In the genomic region with DNA sequence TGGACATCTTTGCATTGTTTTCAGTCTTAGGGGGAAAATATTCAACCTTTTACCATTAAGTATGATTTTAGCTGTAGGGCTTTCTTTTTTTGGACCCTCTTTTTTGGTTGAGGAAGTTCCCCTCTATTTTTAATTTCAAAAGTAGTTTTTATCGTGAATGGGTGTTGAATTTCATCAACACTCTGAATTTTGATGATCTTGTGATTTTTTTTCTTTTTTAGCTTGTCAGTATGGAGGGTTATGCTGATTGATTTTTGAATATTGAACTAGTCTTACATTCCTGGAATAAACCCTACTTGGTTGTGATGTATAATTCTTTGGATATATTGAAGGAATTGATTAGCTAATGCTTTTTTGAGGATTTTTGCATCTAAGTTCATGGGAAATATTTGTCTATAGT, we compare ENCODE assay signal across 22 cellular contexts. TPM values are rescaled to one million over a fixed set of nuclear protein-coding genes. Genes with fewer than 3 reads are reported as not detected.
DNase-seq lines count a peak whose midpoint lies in the region; ATAC-seq and TF ChIP-seq lines count a peak whose summit lies in the region.
"Had no signal": no experiment of that assay in that cellular context is flagged by ENCODE, and none has a peak within 500 bp of the region (broad histone marks: within the 10 kb centered on the region; RNA-seq: fewer than 3 reads in every experiment).

No MANE protein-coding gene starts in this region.

- WGBS in sigmoid colon, 2 donors, result 62 to 80% methylated on average over 1 of the region's 1 CpG

- H3K9me3 ChIP-seq in BLaER1 (no peaks in the 10 kb centered on the region), sigmoid colon (no peaks in the 10 kb centered on the region)
- H3K9me3 ChIP-seq: thoracic aorta had no signal

- H3K27ac Mint-ChIP-seq in activated T-helper 17 cell treated with anti-CD3 and anti-CD28 coated beads, Interleukin-2, amount 50 U/mL, for 72 hours, result no peak overlapping the region
- peak overlapping the region in 3 of 10 donors; percentile 16 to 98 (median 51) for H3K27ac Mint-ChIP-seq in naive thymus-derived CD8-positive, alpha-beta T cell
- H3K27ac Mint-ChIP-seq: H9, neural progenitor cell had no signal

- peaks cover 78% of the 10 kb centered on the region for H3K27me3 ChIP-seq in BLaER1
- no peaks in the 10 kb centered on the region for H3K27me3 ChIP-seq in sigmoid colon
- H3K27me3 ChIP-seq: cardiac muscle cell, foreskin keratinocyte, neural progenitor cell had no signal

- TF ChIP-seq POLR2A in sigmoid colon (IDR thresholded peaks at IDR 0.05), result no peak

- TF ChIP-seq CTCF in GM12865 (IDR thresholded peaks at IDR 0.05; ENCODE audit: insufficient read depth, low read depth, low read length, missing control alignments) (no peak), sigmoid colon (IDR thresholded peaks at IDR 0.05) (no peak)

- H3K27me3 Mint-ChIP-seq in activated T-helper 17 cell treated with anti-CD3 and anti-CD28 coated beads, Interleukin-2, amount 50 U/mL, for 72 hours, result no peaks in the 10 kb centered on the region
- H3K27me3 Mint-ChIP-seq in naive thymus-derived CD8-positive, alpha-beta T cell, result no peaks in the 10 kb centered on the region
- H3K27me3 Mint-ChIP-seq: activated B cell treated with CpG ODN at 0.5 μM for 24 hours, memory B cell had no signal

- no peaks in the 10 kb centered on the region for H3K36me3 ChIP-seq in BLaER1
- no peaks in the 10 kb centered on the region for H3K36me3 ChIP-seq in sigmoid colon
- H3K36me3 ChIP-seq: cardiac muscle cell, neural progenitor cell, thoracic aorta had no signal

- peak overlapping the region; percentile 99 for H3K4me3 Mint-ChIP-seq in activated T-helper 17 cell treated with anti-CD3 and anti-CD28 coated beads, Interleukin-2, amount 50 U/mL, for 72 hours
- peak overlapping the region in 6 of 10 donors; percentile 14 to 97 (median 35) for H3K4me3 Mint-ChIP-seq in naive thymus-derived CD8-positive, alpha-beta T cell

- no peak overlapping the region for H3K9ac ChIP-seq in BLaER1
- H3K9ac ChIP-seq: neural progenitor cell had no signal

- intact Hi-C loops in sigmoid colon (cut with DNase I), result loop anchor here (5.0 kb wide), 3 partner anchors 181 to 296 kb away; a partner anchor contains a TSS

- H3K27ac ChIP-seq in BLaER1 (no peak overlapping the region), sigmoid colon (no peak overlapping the region)
- H3K27ac ChIP-seq: cardiac muscle cell, epithelial cell of prostate, foreskin keratinocyte, neural progenitor cell, thoracic aorta had no signal

- peak overlapping the region; percentile 76 for H3K4me2 ChIP-seq in BLaER1

- H3K4me3 ChIP-seq in BLaER1 (no peak overlapping the region), GM12865 (ENCODE audit: low read depth, low read length) (peak overlapping the region; percentile 83; the same call in 1 of the 2 replicates), sigmoid colon (no peak overlapping the region)
- H3K4me3 ChIP-seq: cardiac muscle cell had no signal

- no peak for TF ChIP-seq EP300 in sigmoid colon (IDR thresholded peaks at IDR 0.05)

- DNase-seq in GM12865 (ENCODE audit: low read depth), result no peak
- no peak for DNase-seq in naive thymus-derived CD8-positive, alpha-beta T cell
- DNase-seq in sigmoid colon, result no peak
- DNase-seq in Kasumi-1 (lab: John Stamatoyannopoulos, UW), result no peak
- no peak for DNase-seq in midbrain (lab: John Stamatoyannopoulos, UW)
- DNase-seq: activated B cell treated with CpG ODN at 0.5 μM for 24 hours; foreskin keratinocyte; H9; NCI-H1436 treated with DMSO at 0.1 percent for 48 hours; NCI-H2171 treated with DMSO at 0.1 percent for 48 hours; NCI-H526 treated with DMSO at 0.1 percent for 48 hours; OCI-M1; SIG-M5; stimulated activated CD4-positive, alpha-beta T cell treated with anti-CD3 and anti-CD28 coated beads, Interleukin-12 subunit alpha, Interleukin-12 subunit beta, amount 100 ng/mL, for 4 hours had no signal

- H3K4me1 Mint-ChIP-seq in activated T-helper 17 cell treated with anti-CD3 and anti-CD28 coated beads, Interleukin-2, amount 50 U/mL, for 72 hours, result no peaks in the 10 kb centered on the region
- H3K4me1 Mint-ChIP-seq in naive thymus-derived CD8-positive, alpha-beta T cell, result peaks cover 11 to 37% (median 25%) of the 10 kb centered on the region in 4 donors

- H3K4me1 ChIP-seq in BLaER1 (peaks cover 23% of the 10 kb centered on the region), sigmoid colon (peaks cover 0 to 12% (median 0%) of the 10 kb centered on the region in 4 donors)
- H3K4me1 ChIP-seq: foreskin keratinocyte, neural progenitor cell had no signal

- POLR2A ChIA-PET in naive thymus-derived CD8-positive, alpha-beta T cell (lab: Charles Lee), result no interaction called here

- no peaks in the 10 kb centered on the region for H3K9me3 Mint-ChIP-seq in activated T-helper 17 cell treated with anti-CD3 and anti-CD28 coated beads, Interleukin-2, amount 50 U/mL, for 72 hours
- H3K9me3 Mint-ChIP-seq in naive thymus-derived CD8-positive, alpha-beta T cell, result no peaks in the 10 kb centered on the region
- H3K9me3 Mint-ChIP-seq: activated B cell treated with CpG ODN at 0.5 μM for 24 hours, memory B cell had no signal

- no peak for ATAC-seq in activated T-helper 17 cell treated with anti-CD3 and anti-CD28 coated beads, Interleukin-2, amount 50 U/mL, for 72 hours (replicated peaks)
- no peak for ATAC-seq in naive thymus-derived CD8-positive, alpha-beta T cell
- ATAC-seq in HG02885 (IDR thresholded peaks at IDR 0.05; ENCODE audit: poor library complexity, unreplicated experiment), result no peak
- ATAC-seq: foreskin keratinocyte had no signal

- peaks cover 4% of the 10 kb centered on the region; the same call in 1 of the 2 replicates for H4K20me1 ChIP-seq in BLaER1

- H3K36me3 Mint-ChIP-seq in activated T-helper 17 cell treated with anti-CD3 and anti-CD28 coated beads, Interleukin-2, amount 50 U/mL, for 72 hours (ENCODE audit: low read depth), result no peaks in the 10 kb centered on the region
- H3K36me3 Mint-ChIP-seq in naive thymus-derived CD8-positive, alpha-beta T cell, result peaks cover 0 to 16% (median 0%) of the 10 kb centered on the region in 3 donors
- H3K36me3 Mint-ChIP-seq: neural progenitor cell had no signal

RNA-seq across cellular contexts. Expression of a gene that starts 1.7 kb away (rescaled TPM):
- 1 to 10 TPM; 6.4 to 7.8 TPM for total RNA-seq in activated T-helper 17 cell treated with anti-CD3 and anti-CD28 coated beads, Interleukin-2, amount 50 U/mL, for 72 hours
- total RNA-seq in naive thymus-derived CD8-positive, alpha-beta T cell, result 10 to 100 TPM; 12.7 to 13.3 TPM
- 1 to 10 TPM; 1.5 to 4.8 (median 4.0) TPM for polyA plus RNA-seq in naive thymus-derived CD8-positive, alpha-beta T cell
- 10 to 100 TPM in 2 of 4 donors, 1 to 10 TPM in 2; 4.4 to 16.0 (median 8.1) TPM for total RNA-seq in sigmoid colon
- polyA plus RNA-seq in sigmoid colon, result 1 to 10 TPM in 1 of 3 donors, under 1 TPM in 2; 0.60 to 3.0 (median 0.69) TPM
